ENCODE assay signal across 12 cellular contexts in genomic region chr1:48931571-48932251, GRCh38.
DNase-seq lines count a peak whose midpoint lies in the region; FAIRE-seq lines count a peak whose summit lies in the region.
"Had no signal": no experiment of that assay in that cellular context is flagged by ENCODE, and none has a peak within 500 bp of the region (broad histone marks: within the 10 kb centered on the region; RNA-seq: fewer than 3 reads in every experiment).

No MANE protein-coding gene starts in this region.

- H3K4me1 Mint-ChIP-seq in activated naive CD8-positive, alpha-beta T cell treated with anti-CD3 and anti-CD28 coated beads for 36 hours: no peaks in the 10 kb centered on the region

- DNase-seq in HT1080 (ENCODE audit: low read depth) (peak; percentile 91), amniotic epithelial cell (ENCODE audit: low read depth) (peak; percentile 43), urothelium cell line (ENCODE audit: low spot score) (peak; percentile 55), NK-92 (lab: John Stamatoyannopoulos, UW; ENCODE audit: unreplicated experiment) (no peak)
- DNase-seq in activated naive CD8-positive, alpha-beta T cell treated with anti-CD3 and anti-CD28 coated beads for 36 hours: no peak
- DNase-seq in activated CD4-positive, alpha-beta T cell treated with anti-CD3 and anti-CD28 coated beads, Interleukin-2, amount 50 U/mL, for 1 hour: no peak
- DNase-seq: esophagus squamous epithelium, KG1, ovary, Peyer's patch had no signal

- no peak overlapping the region for H3K27ac Mint-ChIP-seq in activated naive CD8-positive, alpha-beta T cell treated with anti-CD3 and anti-CD28 coated beads for 36 hours

- FAIRE-seq in islet of Langerhans (lab: Jason Lieb, UNC) (peak; percentile 24), urothelium cell line (lab: Jason Lieb, UNC) (no peak)
- FAIRE-seq: GM12892 had no signal

- H3K36me3 Mint-ChIP-seq in activated naive CD8-positive, alpha-beta T cell treated with anti-CD3 and anti-CD28 coated beads for 36 hours: no peaks in the 10 kb centered on the region

- H3K27me3 Mint-ChIP-seq in activated naive CD8-positive, alpha-beta T cell treated with anti-CD3 and anti-CD28 coated beads for 36 hours: peaks cover 3% of the 10 kb centered on the region

- H3K9me3 Mint-ChIP-seq in activated naive CD8-positive, alpha-beta T cell treated with anti-CD3 and anti-CD28 coated beads for 36 hours: no peaks in the 10 kb centered on the region

- no peak overlapping the region for H3K4me3 Mint-ChIP-seq in activated naive CD8-positive, alpha-beta T cell treated with anti-CD3 and anti-CD28 coated beads for 36 hours

Comparison
In these comparisons a context has a peak if more than half of its experiments do, and no peak if none do; other contexts are left out.
1. DNase-seq: peak in HT1080 (single experiment), amniotic epithelial cell (single experiment) and urothelium cell line (single experiment); none in activated naive CD8-positive, alpha-beta T cell treated with anti-CD3 and anti-CD28 coated beads for 36 hours (single experiment), activated CD4-positive, alpha-beta T cell treated with anti-CD3 and anti-CD28 coated beads, Interleukin-2, amount 50 U/mL, for 1 hour (single experiment) and NK-92 (single experiment).